Comparison of ENCODE assay signal across 14 cellular contexts in genomic region chrX:9865804-9866471, GRCh38.
A peak's percentile ranks its signal among the peaks of the same experiment; 100 is the strongest.
DNase-seq lines count a peak whose midpoint lies in the region; ATAC-seq and TF ChIP-seq lines count a peak whose summit lies in the region.
"Had no signal": no experiment of that assay in that cellular context is flagged by ENCODE, and none has a peak within 500 bp of the region (broad histone marks: within the 10 kb centered on the region; RNA-seq: fewer than 3 reads in every experiment).

No MANE protein-coding gene starts in this region.

- H3K27me3 Mint-ChIP-seq in Caco-2 (ENCODE audit: insufficient read depth, unreplicated experiment) (no peaks in the 10 kb centered on the region), mesothelial cell of epicardium (ENCODE audit: low read depth) (no peaks in the 10 kb centered on the region)

- CTCF ChIA-PET in Caco-2 (lab: Charles Lee) = no interaction called here

- H3K36me3 Mint-ChIP-seq in Caco-2 (ENCODE audit: insufficient read depth, unreplicated experiment) (peaks cover 15% of the 10 kb centered on the region), mesothelial cell of epicardium (no peaks in the 10 kb centered on the region)

- H3K9me3 ChIP-seq in Caco-2 = no peaks in the 10 kb centered on the region

- POLR2A ChIA-PET in Caco-2 (lab: Charles Lee) = no interaction called here

- no TSS peak for BruUV-seq in Caco-2 (replicated peaks; lab: Mats Ljungman, UMichigan)

- H3K9me3 Mint-ChIP-seq in Caco-2 (ENCODE audit: unreplicated experiment) (no peaks in the 10 kb centered on the region), mesothelial cell of epicardium (peaks cover 22% of the 10 kb centered on the region)

- in situ Hi-C loops in brain microvascular endothelial cell (cut with HindIII; ENCODE audit: low pct_ligation_motif_present, low sequenced_read_pairs) = no loop called here

- H3K27me3 ChIP-seq in Caco-2 (replicated peaks; ENCODE audit: control insufficient read depth, insufficient read depth, low read length) = no peaks in the 10 kb centered on the region
- no peaks in the 10 kb centered on the region for H3K27me3 ChIP-seq in H7 (ENCODE audit: control insufficient read depth, insufficient read depth, low read length)
- H3K27me3 ChIP-seq in brain microvascular endothelial cell (replicated peaks) = no peaks in the 10 kb centered on the region

- H3K4me1 Mint-ChIP-seq in Caco-2 (ENCODE audit: low read depth, unreplicated experiment) (peaks cover 24% of the 10 kb centered on the region), mesothelial cell of epicardium (peaks cover 24% of the 10 kb centered on the region)

- H3K27ac Mint-ChIP-seq in Caco-2 (ENCODE audit: unreplicated experiment) (peak overlapping the region; percentile 91), mesothelial cell of epicardium (peak overlapping the region; percentile 77)

- intact Hi-C loops in Caco-2 (cut with micrococcal nuclease; ENCODE audit: unreplicated experiment) = loop anchor here (2.0 kb wide), 1 partner anchor 19 kb away; no protein-coding TSS in a partner anchor

- ATAC-seq in HG03439 (IDR thresholded peaks at IDR 0.05; ENCODE audit: unreplicated experiment) = no peak

- TF ChIP-seq CTCF in Caco-2 (IDR thresholded peaks at IDR 0.05; ENCODE audit: insufficient read depth in 1 of 2, low read depth in 1 of 2, low read length in 1 of 2, severe bottlenecking in 1 of 2, unreplicated experiment in 1 of 2) = no peak
- TF ChIP-seq CTCF in brain microvascular endothelial cell (IDR thresholded peaks at IDR 0.05; ENCODE audit: low read depth, low read length, missing control alignments) = no peak
- no peak for TF ChIP-seq CTCF in mesothelial cell of epicardium (IDR thresholded peaks at IDR 0.05; ENCODE audit: unreplicated experiment)

- H3K4me3 Mint-ChIP-seq in Caco-2 (ENCODE audit: unreplicated experiment) (no peak overlapping the region), mesothelial cell of epicardium (no peak overlapping the region)

- H3K4me1 ChIP-seq in Caco-2 = peaks cover 37% of the 10 kb centered on the region

- H3K27ac ChIP-seq in brain microvascular endothelial cell = no peak overlapping the region

- H3K36me3 ChIP-seq in Caco-2 (ENCODE audit: control insufficient read depth, insufficient read depth, low read length) (no peaks in the 10 kb centered on the region), H7 (replicated peaks; ENCODE audit: control insufficient read depth, insufficient read depth, low read length) (no peaks in the 10 kb centered on the region; the same call in 1 of the 2 replicates), brain microvascular endothelial cell (replicated peaks) (no peaks in the 10 kb centered on the region)

- H3K4me3 ChIP-seq in Caco-2 (ENCODE audit: low read depth, low read length) = no peak overlapping the region
- no peak overlapping the region for H3K4me3 ChIP-seq in H7 (ENCODE audit: insufficient read depth, low read depth, low read length)
- no peak overlapping the region for H3K4me3 ChIP-seq in brain microvascular endothelial cell (ENCODE audit: low read depth, low read length)

- DNase-seq in Caco-2 (no peak), H7 (peak; percentile 66), brain microvascular endothelial cell (peak; percentile 24), mesothelial cell of epicardium (ENCODE audit: low spot score in 2 of 2, unreplicated experiment in 2 of 2) (no peak), glomerular visceral epithelial cell (ENCODE audit: extremely low spot score) (no peak), RPMI8226 (no peak), HCEC 1CT (no peak)
- DNase-seq: activated T-cell treated with anti-CD3 and anti-CD28 coated beads, Interleukin-2, amount 50 U/mL, for 1 hour; kidney glomerular epithelial cell; naive B cell; NCI-H82; SIG-M5; substantia nigra had no signal

Comparison
In these comparisons a context has a peak if more than half of its experiments do, and no peak if none do; other contexts are left out.
1. DNase-seq: peak in H7 (single experiment) and brain microvascular endothelial cell (single experiment); none in Caco-2 (0 of 2), mesothelial cell of epicardium (0 of 2), glomerular visceral epithelial cell (single experiment), RPMI8226 (single experiment) and HCEC 1CT (single experiment).